27 cellular contexts compared by ENCODE assay signal in genomic region chr14:105228562-105228961, GRCh38.
"Had no signal": no experiment of that assay in that cellular context is flagged by ENCODE, and none has a peak within 500 bp of the region (broad histone marks: within the 10 kb centered on the region; RNA-seq: fewer than 3 reads in every experiment).

No MANE protein-coding gene starts in this region.

- ATAC-seq: activated CD8-positive, alpha-beta T cell treated with anti-CD3 and anti-CD28 coated beads for 36 hours; activated T-cell treated with anti-CD3 and anti-CD28 coated beads, Interleukin-2, amount 50 U/mL, for 4 hours; activated T-helper 17 cell treated with anti-CD3 and anti-CD28 coated beads, Interleukin-2, amount 50 U/mL, for 72 hours; left lung; naive thymus-derived CD4-positive, alpha-beta T cell; T-cell had no signal

- H3K4me1 Mint-ChIP-seq: activated B cell treated with CpG ODN at 0.5 μM for 24 hours; activated T-helper 17 cell treated with anti-CD3 and anti-CD28 coated beads, Interleukin-2, amount 50 U/mL, for 72 hours; immature natural killer cell; naive thymus-derived CD4-positive, alpha-beta T cell; T-cell had no signal

- H3K4me2 ChIP-seq: hepatocyte, neural progenitor cell had no signal

- H3K9ac ChIP-seq: neural progenitor cell had no signal

- H3K4me1 ChIP-seq: left lung, neural progenitor cell, right lobe of liver, vagina had no signal

- H3K27me3 ChIP-seq: brain microvascular endothelial cell, hepatocyte, left lung, neural progenitor cell, right lobe of liver, vagina had no signal

- H3K9me3 ChIP-seq: left lung, right lobe of liver, vagina had no signal

- H3K36me3 ChIP-seq: neural progenitor cell had no signal

- H3K9me3 Mint-ChIP-seq: activated B cell treated with CpG ODN at 0.5 μM for 24 hours; activated CD8-positive, alpha-beta T cell treated with anti-CD3 and anti-CD28 coated beads for 36 hours; activated T-cell treated with anti-CD3 and anti-CD28 coated beads, Interleukin-2, amount 50 U/mL, for 4 hours; activated T-helper 17 cell treated with anti-CD3 and anti-CD28 coated beads, Interleukin-2, amount 50 U/mL, for 72 hours; immature natural killer cell; naive thymus-derived CD4-positive, alpha-beta T cell; neural progenitor cell; stimulated activated naive CD8-positive, alpha-beta T cell treated with anti-CD3 and anti-CD28 coated beads, Interleukin-15, Interleukin-2, amounts not matched to agents 100 ng/mL and 50 ng/mL, for 24 hours; T-cell; T-helper 2 cell treated with Interferon-gamma antibody and Interleukin-4, amounts not matched to agents 5 μg/mL and 100 μg/mL, for 36 hours; type B pancreatic cell had no signal

- H3K27ac Mint-ChIP-seq: activated B cell treated with CpG ODN at 0.5 μM for 24 hours; activated CD8-positive, alpha-beta T cell treated with anti-CD3 and anti-CD28 coated beads for 36 hours; activated T-helper 17 cell treated with anti-CD3 and anti-CD28 coated beads, Interleukin-2, amount 50 U/mL, for 72 hours; naive thymus-derived CD4-positive, alpha-beta T cell; neural progenitor cell; stimulated activated naive CD8-positive, alpha-beta T cell treated with anti-CD3 and anti-CD28 coated beads, Interleukin-15, Interleukin-2, amounts not matched to agents 100 ng/mL and 50 ng/mL, for 24 hours; T-cell; T-helper 2 cell treated with Interferon-gamma antibody and Interleukin-4, amounts not matched to agents 5 μg/mL and 100 μg/mL, for 36 hours; type B pancreatic cell had no signal

- H3K4me3 ChIP-seq: hepatocyte, left lung, neural progenitor cell, right lobe of liver, vagina had no signal

- H3K27ac ChIP-seq: brain microvascular endothelial cell, epithelial cell of prostate, hepatocyte, left lung, neural progenitor cell, right lobe of liver, vagina had no signal

- H3K27me3 Mint-ChIP-seq: activated B cell treated with CpG ODN at 0.5 μM for 24 hours; activated CD8-positive, alpha-beta T cell treated with anti-CD3 and anti-CD28 coated beads for 36 hours; activated T-helper 17 cell treated with anti-CD3 and anti-CD28 coated beads, Interleukin-2, amount 50 U/mL, for 72 hours; naive thymus-derived CD4-positive, alpha-beta T cell; stimulated activated naive CD8-positive, alpha-beta T cell treated with anti-CD3 and anti-CD28 coated beads, Interleukin-15, Interleukin-2, amounts not matched to agents 100 ng/mL and 50 ng/mL, for 24 hours; T-cell; type B pancreatic cell had no signal

- DNase-seq: activated B cell treated with CpG ODN at 0.5 μM for 24 hours; activated CD4-positive, alpha-beta T cell treated with anti-CD3 and anti-CD28 coated beads, Interleukin-2, amount 50 U/mL, for 1 hour; activated CD8-positive, alpha-beta T cell treated with anti-CD3 and anti-CD28 coated beads for 36 hours; activated gamma-delta T cell treated with Interleukin-2 at 50 U/mL for 16 hours; activated naive CD4-positive, alpha-beta T cell treated with anti-CD3 and anti-CD28 coated beads, Interleukin-2, amount 50 U/mL, for 16 hours; activated T-cell treated with anti-CD3 and anti-CD28 coated beads, Interleukin-2, amount 50 U/mL, for 4 hours; amniotic stem cell; brain microvascular endothelial cell; caudate nucleus; cortex of kidney; glutamatergic neuron; immature natural killer cell; midbrain; naive thymus-derived CD4-positive, alpha-beta T cell; stimulated activated CD4-positive, alpha-beta T cell treated with anti-CD3 and anti-CD28 coated beads, Interleukin-12 subunit alpha, Interleukin-12 subunit beta, amount 100 ng/mL, for 4 hours; stimulated activated CD4-positive, alpha-beta T cell treated with anti-CD3 and anti-CD28 coated beads, Interleukin-4, amount 100 ng/mL, for 1 hour; T-cell had no signal

- H2AFZ ChIP-seq: hepatocyte, neural progenitor cell had no signal

- H3K4me3 Mint-ChIP-seq: activated B cell treated with CpG ODN at 0.5 μM for 24 hours; activated CD8-positive, alpha-beta T cell treated with anti-CD3 and anti-CD28 coated beads for 36 hours; activated T-cell treated with anti-CD3 and anti-CD28 coated beads, Interleukin-2, amount 50 U/mL, for 4 hours; activated T-helper 17 cell treated with anti-CD3 and anti-CD28 coated beads, Interleukin-2, amount 50 U/mL, for 72 hours; immature natural killer cell; naive thymus-derived CD4-positive, alpha-beta T cell; neural progenitor cell; stimulated activated naive CD8-positive, alpha-beta T cell treated with anti-CD3 and anti-CD28 coated beads, Interleukin-15, Interleukin-2, amounts not matched to agents 100 ng/mL and 50 ng/mL, for 24 hours; T-cell; T-helper 2 cell treated with Interferon-gamma antibody and Interleukin-4, amounts not matched to agents 5 μg/mL and 100 μg/mL, for 36 hours; type B pancreatic cell had no signal
